ENCODE assay signal across 9 cellular contexts in the genomic region with DNA sequence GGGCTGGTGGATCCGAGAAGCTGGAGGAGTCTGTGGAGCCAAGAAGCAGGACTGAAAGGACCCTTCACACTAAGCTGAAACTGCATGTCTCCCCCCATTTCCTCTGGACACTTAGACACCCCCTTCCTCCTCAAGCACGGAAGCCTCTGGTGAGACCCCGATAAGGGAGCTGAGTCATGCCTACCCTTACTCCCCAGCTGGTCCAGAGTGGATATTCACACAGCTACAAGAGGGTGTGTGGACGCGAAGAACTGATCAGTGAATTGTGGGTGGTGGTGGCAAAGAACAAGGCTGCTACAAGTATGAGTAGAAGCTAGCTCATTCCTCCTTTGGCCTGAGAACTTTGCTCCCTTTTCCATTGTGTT. TPM values are rescaled to one million over a fixed set of nuclear protein-coding genes. Genes with fewer than 3 reads are reported as not detected.
DNase-seq lines count a peak whose midpoint lies in the region; ATAC-seq, FAIRE-seq and TF ChIP-seq lines count a peak whose summit lies in the region.
"Had no signal": no experiment of that assay in that cellular context is flagged by ENCODE, and none has a peak within 500 bp of the region (broad histone marks: within the 10 kb centered on the region; RNA-seq: fewer than 3 reads in every experiment).

No MANE protein-coding gene starts in this region.

- in situ Hi-C loops in astrocyte of the spinal cord (cut with HindIII; ENCODE audit: low sequenced_read_pairs), result no loop called here
- in situ Hi-C loops in HepG2 (cut with HindIII; ENCODE audit: extremely low pct_ligation_motif_present, low pct_unique_long_range_greater_than_20kb), result loop anchor here (5.0 kb wide), 1 partner anchor 60 kb away; the partner anchor contains the start of gene ARHGEF39

- FAIRE-seq in HepG2 (lab: Jason Lieb, UNC), result peak; percentile 93

- H3K27me3 Mint-ChIP-seq in activated T-helper 1 cell treated with anti-CD3 and anti-CD28 coated beads, Interleukin-12 subunit alpha, Interleukin-12 subunit beta, Interleukin-2, Interleukin-4 antibody, amounts not matched to agents 30 ng/mL and 10 ng/mL and 1 ng/mL, durations not matched to agents 14 hours and 24 hours and 36 hours (ENCODE audit: insufficient read depth), result no peaks in the 10 kb centered on the region
- H3K27me3 Mint-ChIP-seq: activated naive CD4-positive, alpha-beta T cell treated with anti-CD3 and anti-CD28 coated beads, Interleukin-2, amount 50 U/mL, for 24 hours had no signal

- no peak for DNase-seq in astrocyte of the spinal cord (ENCODE audit: low read depth, low spot score)
- DNase-seq in HepG2 (ENCODE audit: low spot score), result no peak
- DNase-seq in thyroid gland, result no peak
- no peak for DNase-seq in activated T-helper 1 cell treated with anti-CD3 and anti-CD28 coated beads, Interleukin-12 subunit alpha, Interleukin-12 subunit beta, Interleukin-2, Interleukin-4 antibody, amounts not matched to agents 30 ng/mL and 10 ng/mL and 1 ng/mL, durations not matched to agents 14 hours and 24 hours and 36 hours (ENCODE audit: low spot score)
- no peak for DNase-seq in NCI-H1105 treated with DMSO at 0.1 percent for 48 hours (lab: John Stamatoyannopoulos, UW)
- DNase-seq in dedifferentiated amniotic fluid mesenchymal stem cell (ENCODE audit: extremely low spot score), result no peak
- DNase-seq: NCI-H1694 treated with DMSO at 0.1 percent for 48 hours had no signal

- H3K4me1 Mint-ChIP-seq in activated T-helper 1 cell treated with anti-CD3 and anti-CD28 coated beads, Interleukin-12 subunit alpha, Interleukin-12 subunit beta, Interleukin-2, Interleukin-4 antibody, amounts not matched to agents 30 ng/mL and 10 ng/mL and 1 ng/mL, durations not matched to agents 14 hours and 24 hours and 36 hours (ENCODE audit: low read depth), result peaks cover under 1% of the 10 kb centered on the region

- peak overlapping the region; percentile 98 for H3K4me2 ChIP-seq in HepG2 (ENCODE audit: low read depth, low read length)

- H3K79me2 ChIP-seq in HepG2 (ENCODE audit: insufficient read depth, low read length), result peaks cover 53% of the 10 kb centered on the region

- H2AFZ ChIP-seq in HepG2 (ENCODE audit: low read length), result no peak overlapping the region

- CTCF ChIA-PET in HepG2 (lab: Yijun Ruan, JAX; ENCODE audit: low intra/inter-chr PET ratio, low total read pairs), result no interaction called here

- no TSS peak for BruUV-seq in HepG2 (replicated peaks; lab: Mats Ljungman, UMichigan)

- H3K9me3 ChIP-seq in HUES48 (ENCODE audit: control insufficient read depth, insufficient read depth, low read length) (no peaks in the 10 kb centered on the region), HepG2 (ENCODE audit: low read length) (no peaks in the 10 kb centered on the region), thyroid gland (no peaks in the 10 kb centered on the region)

- POLR2A ChIA-PET in HepG2 (lab: Yijun Ruan, JAX), result interaction anchor here (0.8 to 3.5 kb wide), 20 partner anchors 8 to 1083 kb away, joined by 3 to 44 read pairs (median 8); partner anchors contain the start of genes ARHGEF39, CCDC107, GBA2 and HINT2

- intact Hi-C loops in HepG2 (cut with micrococcal nuclease; ENCODE audit: unreplicated experiment), result no loop called here
- intact Hi-C loops in thyroid gland (cut with DNase I), result loop anchor here (5.0 kb wide), 1 partner anchor 75 kb away; the partner anchor contains the start of gene SIT1
- intact Hi-C loops in activated T-helper 1 cell treated with anti-CD3 and anti-CD28 coated beads, Interleukin-12 subunit alpha, Interleukin-12 subunit beta, Interleukin-2, Interleukin-4 antibody, amounts not matched to agents 30 ng/mL and 10 ng/mL and 1 ng/mL, durations not matched to agents 14 hours and 24 hours and 36 hours (cut with micrococcal nuclease), result loop anchor here (2.0 kb wide), 3 partner anchors 31 to 109 kb away; partner anchors contain the start of genes CD72 and TPM2

- H3K27ac ChIP-seq in HUES48 (ENCODE audit: low read depth, low read length) (peak overlapping the region; percentile 93), HepG2 (ENCODE audit: extremely low read length, insufficient read depth, low read length) (peak overlapping the region; percentile 77), thyroid gland (peak overlapping the region; percentile 34 to 59 (median 52))

- H3K4me1 ChIP-seq in HUES48 (ENCODE audit: control insufficient read depth, insufficient read depth, low read length) (peaks cover 48% of the 10 kb centered on the region), HepG2 (ENCODE audit: insufficient read depth, low read length) (peaks cover 52% of the 10 kb centered on the region), thyroid gland (peaks cover 36 to 44% of the 10 kb centered on the region in 2 donors)

- no peak for TF ChIP-seq RAD21 in HepG2 (CRISPR knock-in tag; IDR thresholded peaks at IDR 0.05)

- peaks cover 30% of the 10 kb centered on the region for H4K20me1 ChIP-seq in HepG2 (ENCODE audit: insufficient read depth, low read length)

- no peak overlapping the region for H3K4me3 Mint-ChIP-seq in activated T-helper 1 cell treated with anti-CD3 and anti-CD28 coated beads, Interleukin-12 subunit alpha, Interleukin-12 subunit beta, Interleukin-2, Interleukin-4 antibody, amounts not matched to agents 30 ng/mL and 10 ng/mL and 1 ng/mL, durations not matched to agents 14 hours and 24 hours and 36 hours

- ATAC-seq in HepG2, result no peak

- H3K4me3 ChIP-seq in HUES48 (ENCODE audit: low read depth, low read length), result peak overlapping the region; percentile 51
- peak overlapping the region; percentile 38 for H3K4me3 ChIP-seq in astrocyte of the spinal cord (ENCODE audit: low read depth, low read length)
- H3K4me3 ChIP-seq in HepG2 (replicated peaks in 1 of 3; ENCODE audit: insufficient read depth in 1 of 3, low read depth in 2 of 3, low read length in 3 of 3), result peak overlapping the region; percentile 38 to 98 (median 59); a peak in 3 of 6 replicates
- H3K4me3 ChIP-seq in thyroid gland (replicated peaks in 1 of 3), result no peak overlapping the region

- no peaks in the 10 kb centered on the region for H3K9me3 Mint-ChIP-seq in activated T-helper 1 cell treated with anti-CD3 and anti-CD28 coated beads, Interleukin-12 subunit alpha, Interleukin-12 subunit beta, Interleukin-2, Interleukin-4 antibody, amounts not matched to agents 30 ng/mL and 10 ng/mL and 1 ng/mL, durations not matched to agents 14 hours and 24 hours and 36 hours
- H3K9me3 Mint-ChIP-seq: activated naive CD4-positive, alpha-beta T cell treated with anti-CD3 and anti-CD28 coated beads, Interleukin-2, amount 50 U/mL, for 24 hours had no signal

- H3K27me3 ChIP-seq in HUES48 (ENCODE audit: control insufficient read depth, insufficient read depth, low read length) (no peaks in the 10 kb centered on the region), HepG2 (ENCODE audit: control insufficient read depth in 1 of 2, insufficient read depth in 2 of 2, low read length in 2 of 2) (no peaks in the 10 kb centered on the region; a peak in 1 of 5 replicates), thyroid gland (no peaks in the 10 kb centered on the region)

- 52% methylated on average over 3 of the region's 5 CpGs for WGBS in HepG2 (ENCODE audit: low lambda C conversion rate)
- 45 to 71% methylated on average over 5 of the region's 5 CpGs for WGBS in thyroid gland, 2 donors

- peaks cover 29% of the 10 kb centered on the region for H3K36me3 ChIP-seq in HUES48 (ENCODE audit: control insufficient read depth, insufficient read depth, low read length)
- H3K36me3 ChIP-seq in HepG2 (replicated peaks in 1 of 2; ENCODE audit: control insufficient read depth in 1 of 2, insufficient read depth in 2 of 2, low read length in 2 of 2), result peaks cover 12 to 35% of the 10 kb centered on the region in 2 experiments
- peaks cover 24 to 28% of the 10 kb centered on the region in 2 donors for H3K36me3 ChIP-seq in thyroid gland

- TF ChIP-seq CTCF in astrocyte of the spinal cord (IDR thresholded peaks at IDR 0.05; ENCODE audit: low read depth, low read length) (no peak), HepG2 (CRISPR knock-in tag; IDR thresholded peaks at IDR 0.05) (no peak), thyroid gland (IDR thresholded peaks at IDR 0.05) (no peak)

- no peak overlapping the region for H3K27ac Mint-ChIP-seq in activated T-helper 1 cell treated with anti-CD3 and anti-CD28 coated beads, Interleukin-12 subunit alpha, Interleukin-12 subunit beta, Interleukin-2, Interleukin-4 antibody, amounts not matched to agents 30 ng/mL and 10 ng/mL and 1 ng/mL, durations not matched to agents 14 hours and 24 hours and 36 hours

- peaks cover 32% of the 10 kb centered on the region for H3K36me3 Mint-ChIP-seq in activated T-helper 1 cell treated with anti-CD3 and anti-CD28 coated beads, Interleukin-12 subunit alpha, Interleukin-12 subunit beta, Interleukin-2, Interleukin-4 antibody, amounts not matched to agents 30 ng/mL and 10 ng/mL and 1 ng/mL, durations not matched to agents 14 hours and 24 hours and 36 hours (ENCODE audit: low read depth)

- H3K9ac ChIP-seq in HUES48 (ENCODE audit: low read depth, low read length) (peak overlapping the region; percentile 50), HepG2 (ENCODE audit: insufficient read depth, low read depth, low read length) (peak overlapping the region; percentile 58; the same call in 1 of the 2 replicates)

- TF ChIP-seq EP300 in HepG2 (IDR thresholded peaks at IDR 0.05; ENCODE audit: low read depth in 2 of 2, low read length in 2 of 2) (no peak), HepG2 (CRISPR knock-in tag; IDR thresholded peaks at IDR 0.05; ENCODE audit: borderline replicate concordance) (no peak)

- TF ChIP-seq POLR2A in HepG2 (IDR thresholded peaks at IDR 0.05; ENCODE audit: insufficient read depth in 1 of 2, low read depth in 2 of 2, low read length in 2 of 2) (peak in 1 of 2 experiments; percentile 43; a peak in 1 of 4 replicates), thyroid gland (IDR thresholded peaks at IDR 0.05) (no peak)

RNA-seq across cellular contexts. Expression of gene TLN1, which starts 4.3 kb away (rescaled TPM):
- total RNA-seq in HepG2 (2016; rRNA removed; fragmentation: Illumina TruSeq; extraction: Trizol) (51.8 and 53.7 TPM in 2 replicates), thyroid gland (100 to 1,000 TPM; 142 to 245 (median 184) TPM)
- 5.4 and 5.6 TPM in 2 replicates for total RNA-seq in HepG2 (2016; cell fraction: cytosol; rRNA removed; fragmentation: Illumina TruSeq; extraction: Trizol; ENCODE audit: low read depth)
- 48.7 and 53.6 TPM in 2 replicates for total RNA-seq in HepG2 (2016; cell fraction: insoluble cytoplasmic fraction; rRNA removed; fragmentation: Illumina TruSeq; extraction: Trizol)
- total RNA-seq in HepG2 (2016; cell fraction: membrane; rRNA removed; fragmentation: Illumina TruSeq; extraction: Trizol), result 16.4 and 17.1 TPM in 2 replicates
- 44.1 and 46.3 TPM in 2 replicates for total RNA-seq in HepG2 (2016; cell fraction: nucleus; rRNA removed; fragmentation: Illumina TruSeq; extraction: Trizol)
- polyA plus RNA-seq in HepG2 (2011; rRNA removed), result 35.2 and 52.6 TPM in 2 replicates
- 26.4 and 37.0 TPM in 2 replicates for polyA plus RNA-seq in HepG2 (2011; cell fraction: cytosol; rRNA removed)
- polyA plus RNA-seq in HepG2 (2011; cell fraction: nucleus; rRNA removed), result 60.2 and 61.4 TPM in 2 replicates
- 37.0 and 57.6 TPM in 2 replicates for polyA plus RNA-seq in HepG2 (2012)
- 3.2 and 3.6 TPM in 2 replicates for polyA plus RNA-seq in HepG2 (2016; cell fraction: cytosol; fragmentation: Illumina TruSeq; extraction: Trizol; ENCODE audit: low read depth)
- 38.8 and 63.9 TPM in 2 replicates for polyA plus RNA-seq in HepG2 (2016; cell fraction: insoluble cytoplasmic fraction; fragmentation: Illumina TruSeq; extraction: Trizol; ENCODE audit: low read depth)
- polyA plus RNA-seq in HepG2 (2016; cell fraction: membrane; fragmentation: Illumina TruSeq; extraction: Trizol; ENCODE audit: low read depth), result 5.7 and 8.6 TPM in 2 replicates
- 55.3 and 65.8 TPM in 2 replicates for polyA plus RNA-seq in HepG2 (2016; cell fraction: nucleus; fragmentation: Illumina TruSeq; extraction: Trizol; ENCODE audit: insufficient read depth, low read depth)
- polyA minus RNA-seq in HepG2 (2011; rRNA and poly(A)+ RNA removed; ENCODE audit: low replicate concordance), result 166 and 414 TPM in 2 replicates
- 120 and 167 TPM in 2 replicates for polyA minus RNA-seq in HepG2 (2011; cell fraction: cytosol; rRNA and poly(A)+ RNA removed)
- polyA minus RNA-seq in HepG2 (2011; cell fraction: nucleus; rRNA and poly(A)+ RNA removed), result 38.1 and 53.7 TPM in 2 replicates
- total RNA-seq in activated T-helper 1 cell treated with anti-CD3 and anti-CD28 coated beads, Interleukin-12 subunit alpha, Interleukin-12 subunit beta, Interleukin-2, Interleukin-4 antibody, amounts not matched to agents 30 ng/mL and 10 ng/mL and 1 ng/mL, durations not matched to agents 14 hours and 24 hours and 36 hours, result 229 and 230 TPM in 2 replicates

RNA-seq across cellular contexts. Expression of gene CREB3, which starts 4.8 kb away (rescaled TPM):
- 32.2 and 34.2 TPM in 2 replicates for total RNA-seq in HepG2 (2016; rRNA removed; fragmentation: Illumina TruSeq; extraction: Trizol)
- 16.4 and 24.8 TPM in 2 replicates for total RNA-seq in HepG2 (2016; cell fraction: cytosol; rRNA removed; fragmentation: Illumina TruSeq; extraction: Trizol; ENCODE audit: low read depth)
- 35.0 and 35.4 TPM in 2 replicates for total RNA-seq in HepG2 (2016; cell fraction: insoluble cytoplasmic fraction; rRNA removed; fragmentation: Illumina TruSeq; extraction: Trizol)
- total RNA-seq in HepG2 (2016; cell fraction: membrane; rRNA removed; fragmentation: Illumina TruSeq; extraction: Trizol), result 29.8 and 43.4 TPM in 2 replicates
- total RNA-seq in HepG2 (2016; cell fraction: nucleus; rRNA removed; fragmentation: Illumina TruSeq; extraction: Trizol), result 19.0 and 22.6 TPM in 2 replicates
- 11.1 and 13.5 TPM in 2 replicates for polyA plus RNA-seq in HepG2 (2011; rRNA removed)
- polyA plus RNA-seq in HepG2 (2011; cell fraction: cytosol; rRNA removed), result 12.6 and 15.2 TPM in 2 replicates
- 15.5 and 16.6 TPM in 2 replicates for polyA plus RNA-seq in HepG2 (2011; cell fraction: nucleus; rRNA removed)
- 12.3 and 13.3 TPM in 2 replicates for polyA plus RNA-seq in HepG2 (2012)
- polyA plus RNA-seq in HepG2 (2016; cell fraction: cytosol; fragmentation: Illumina TruSeq; extraction: Trizol; ENCODE audit: low read depth), result 16.3 and 25.4 TPM in 2 replicates
- polyA plus RNA-seq in HepG2 (2016; cell fraction: insoluble cytoplasmic fraction; fragmentation: Illumina TruSeq; extraction: Trizol; ENCODE audit: low read depth), result 29.0 and 30.9 TPM in 2 replicates
- polyA plus RNA-seq in HepG2 (2016; cell fraction: membrane; fragmentation: Illumina TruSeq; extraction: Trizol; ENCODE audit: low read depth), result 26.7 and 33.7 TPM in 2 replicates
- polyA plus RNA-seq in HepG2 (2016; cell fraction: nucleus; fragmentation: Illumina TruSeq; extraction: Trizol; ENCODE audit: insufficient read depth, low read depth), result 27.3 and 30.5 TPM in 2 replicates
- polyA minus RNA-seq in HepG2 (2011; rRNA and poly(A)+ RNA removed; ENCODE audit: low replicate concordance), result 14.5 and 21.8 TPM in 2 replicates
- 5.1 and 6.9 TPM in 2 replicates for polyA minus RNA-seq in HepG2 (2011; cell fraction: cytosol; rRNA and poly(A)+ RNA removed)
- polyA minus RNA-seq in HepG2 (2011; cell fraction: nucleus; rRNA and poly(A)+ RNA removed), result 9.9 and 11.1 TPM in 2 replicates
- 10 to 100 TPM; 44.9 to 73.0 (median 51.3) TPM for total RNA-seq in thyroid gland
- total RNA-seq in activated T-helper 1 cell treated with anti-CD3 and anti-CD28 coated beads, Interleukin-12 subunit alpha, Interleukin-12 subunit beta, Interleukin-2, Interleukin-4 antibody, amounts not matched to agents 30 ng/mL and 10 ng/mL and 1 ng/mL, durations not matched to agents 14 hours and 24 hours and 36 hours, result 32.1 and 32.6 TPM in 2 replicates

RNA-seq across cellular contexts. Expression of gene GBA2, which starts 21.4 kb away (rescaled TPM):
- 24.4 and 37.5 TPM in 2 replicates for total RNA-seq in HepG2 (2016; rRNA removed; fragmentation: Illumina TruSeq; extraction: Trizol)
- total RNA-seq in HepG2 (2016; cell fraction: cytosol; rRNA removed; fragmentation: Illumina TruSeq; extraction: Trizol; ENCODE audit: low read depth), result 11.1 and 11.7 TPM in 2 replicates
- total RNA-seq in HepG2 (2016; cell fraction: insoluble cytoplasmic fraction; rRNA removed; fragmentation: Illumina TruSeq; extraction: Trizol), result 21.2 and 40.4 TPM in 2 replicates
- total RNA-seq in HepG2 (2016; cell fraction: membrane; rRNA removed; fragmentation: Illumina TruSeq; extraction: Trizol), result 27.6 and 27.8 TPM in 2 replicates
- total RNA-seq in HepG2 (2016; cell fraction: nucleus; rRNA removed; fragmentation: Illumina TruSeq; extraction: Trizol), result 70.2 and 71.7 TPM in 2 replicates
- 86.1 and 96.9 TPM in 2 replicates for polyA plus RNA-seq in HepG2 (2011; rRNA removed)
- 54.1 and 58.1 TPM in 2 replicates for polyA plus RNA-seq in HepG2 (2011; cell fraction: cytosol; rRNA removed)
- polyA plus RNA-seq in HepG2 (2011; cell fraction: nucleus; rRNA removed), result 385 and 395 TPM in 2 replicates
- polyA plus RNA-seq in HepG2 (2012), result 50.0 and 65.4 TPM in 2 replicates
- polyA plus RNA-seq in HepG2 (2016; cell fraction: cytosol; fragmentation: Illumina TruSeq; extraction: Trizol; ENCODE audit: low read depth), result 10.5 and 11.2 TPM in 2 replicates
- polyA plus RNA-seq in HepG2 (2016; cell fraction: insoluble cytoplasmic fraction; fragmentation: Illumina TruSeq; extraction: Trizol; ENCODE audit: low read depth), result 21.6 and 24.7 TPM in 2 replicates
- 23.2 and 23.4 TPM in 2 replicates for polyA plus RNA-seq in HepG2 (2016; cell fraction: membrane; fragmentation: Illumina TruSeq; extraction: Trizol; ENCODE audit: low read depth)
- polyA plus RNA-seq in HepG2 (2016; cell fraction: nucleus; fragmentation: Illumina TruSeq; extraction: Trizol; ENCODE audit: insufficient read depth, low read depth), result 145 and 166 TPM in 2 replicates
- polyA minus RNA-seq in HepG2 (2011; rRNA and poly(A)+ RNA removed; ENCODE audit: low replicate concordance), result 62.6 and 136 TPM in 2 replicates
- polyA minus RNA-seq in HepG2 (2011; cell fraction: cytosol; rRNA and poly(A)+ RNA removed), result 24.7 and 24.9 TPM in 2 replicates
- polyA minus RNA-seq in HepG2 (2011; cell fraction: nucleus; rRNA and poly(A)+ RNA removed), result 155 and 168 TPM in 2 replicates
- 100 to 1,000 TPM in 2 of 4 donors, 10 to 100 TPM in 2; 71.4 to 111 (median 101) TPM for total RNA-seq in thyroid gland
- total RNA-seq in activated T-helper 1 cell treated with anti-CD3 and anti-CD28 coated beads, Interleukin-12 subunit alpha, Interleukin-12 subunit beta, Interleukin-2, Interleukin-4 antibody, amounts not matched to agents 30 ng/mL and 10 ng/mL and 1 ng/mL, durations not matched to agents 14 hours and 24 hours and 36 hours, result 54.7 and 58.4 TPM in 2 replicates

RNA-seq across cellular contexts. Expression of gene RGP1, which starts 21.4 kb away (rescaled TPM):
- total RNA-seq in HepG2 (2016; rRNA removed; fragmentation: Illumina TruSeq; extraction: Trizol) (12.6 and 12.7 TPM in 2 replicates), thyroid gland (10 to 100 TPM; 25.4 to 34.0 (median 30.2) TPM)
- 1.6 and 1.9 TPM in 2 replicates for total RNA-seq in HepG2 (2016; cell fraction: cytosol; rRNA removed; fragmentation: Illumina TruSeq; extraction: Trizol; ENCODE audit: low read depth)
- 10.9 and 13.5 TPM in 2 replicates for total RNA-seq in HepG2 (2016; cell fraction: insoluble cytoplasmic fraction; rRNA removed; fragmentation: Illumina TruSeq; extraction: Trizol)
- total RNA-seq in HepG2 (2016; cell fraction: membrane; rRNA removed; fragmentation: Illumina TruSeq; extraction: Trizol), result 7.5 and 7.7 TPM in 2 replicates
- total RNA-seq in HepG2 (2016; cell fraction: nucleus; rRNA removed; fragmentation: Illumina TruSeq; extraction: Trizol), result 9.8 and 10.7 TPM in 2 replicates
- 18.7 and 21.0 TPM in 2 replicates for polyA plus RNA-seq in HepG2 (2011; rRNA removed)
- polyA plus RNA-seq in HepG2 (2011; cell fraction: cytosol; rRNA removed), result 13.4 and 13.5 TPM in 2 replicates
- 31.7 and 33.0 TPM in 2 replicates for polyA plus RNA-seq in HepG2 (2011; cell fraction: nucleus; rRNA removed)
- polyA plus RNA-seq in HepG2 (2012), result 10.9 TPM in 2 replicates
- polyA plus RNA-seq in HepG2 (2016; cell fraction: cytosol; fragmentation: Illumina TruSeq; extraction: Trizol; ENCODE audit: low read depth), result 3.5 and 3.8 TPM in 2 replicates
- polyA plus RNA-seq in HepG2 (2016; cell fraction: insoluble cytoplasmic fraction; fragmentation: Illumina TruSeq; extraction: Trizol; ENCODE audit: low read depth), result 9.5 and 11.3 TPM in 2 replicates
- 5.6 TPM in 2 replicates for polyA plus RNA-seq in HepG2 (2016; cell fraction: membrane; fragmentation: Illumina TruSeq; extraction: Trizol; ENCODE audit: low read depth)
- polyA plus RNA-seq in HepG2 (2016; cell fraction: nucleus; fragmentation: Illumina TruSeq; extraction: Trizol; ENCODE audit: insufficient read depth, low read depth), result 14.0 and 14.1 TPM in 2 replicates
- polyA minus RNA-seq in HepG2 (2011; rRNA and poly(A)+ RNA removed; ENCODE audit: low replicate concordance), result 32.1 and 35.8 TPM in 2 replicates
- polyA minus RNA-seq in HepG2 (2011; cell fraction: cytosol; rRNA and poly(A)+ RNA removed), result 8.6 and 10.3 TPM in 2 replicates
- polyA minus RNA-seq in HepG2 (2011; cell fraction: nucleus; rRNA and poly(A)+ RNA removed), result 13.1 and 16.8 TPM in 2 replicates
- 18.4 and 18.9 TPM in 2 replicates for total RNA-seq in activated T-helper 1 cell treated with anti-CD3 and anti-CD28 coated beads, Interleukin-12 subunit alpha, Interleukin-12 subunit beta, Interleukin-2, Interleukin-4 antibody, amounts not matched to agents 30 ng/mL and 10 ng/mL and 1 ng/mL, durations not matched to agents 14 hours and 24 hours and 36 hours

RNA-seq across cellular contexts. Expression of gene MSMP, which starts 26.4 kb away (rescaled TPM):
- total RNA-seq in HepG2 (2016; rRNA removed; fragmentation: Illumina TruSeq; extraction: Trizol) (0.24 and 0.49 TPM in 2 replicates), thyroid gland (under 1 TPM in 1 of 4 donors, not detected in 3; 0.67 TPM)
- total RNA-seq in HepG2 (2016; cell fraction: cytosol; rRNA removed; fragmentation: Illumina TruSeq; extraction: Trizol; ENCODE audit: low read depth), result not detected in 2 replicates
- total RNA-seq in HepG2 (2016; cell fraction: insoluble cytoplasmic fraction; rRNA removed; fragmentation: Illumina TruSeq; extraction: Trizol), result not detected in 2 replicates
- total RNA-seq in HepG2 (2016; cell fraction: membrane; rRNA removed; fragmentation: Illumina TruSeq; extraction: Trizol), result 0.71 TPM in 1 of 2 replicates, not detected in the other
- total RNA-seq in HepG2 (2016; cell fraction: nucleus; rRNA removed; fragmentation: Illumina TruSeq; extraction: Trizol), result not detected in 2 replicates
- polyA plus RNA-seq in HepG2 (2011; rRNA removed), result 0.34 and 0.46 TPM in 2 replicates
- polyA plus RNA-seq in HepG2 (2011; cell fraction: cytosol; rRNA removed), result 0.32 and 0.45 TPM in 2 replicates
- polyA plus RNA-seq in HepG2 (2011; cell fraction: nucleus; rRNA removed), result 0.42 TPM in 1 of 2 replicates, not detected in the other
- polyA plus RNA-seq in HepG2 (2012), result 0.76 TPM in 1 of 2 replicates, not detected in the other
- 0.66 and 1.2 TPM in 2 replicates for polyA plus RNA-seq in HepG2 (2016; cell fraction: cytosol; fragmentation: Illumina TruSeq; extraction: Trizol; ENCODE audit: low read depth)
- polyA plus RNA-seq in HepG2 (2016; cell fraction: insoluble cytoplasmic fraction; fragmentation: Illumina TruSeq; extraction: Trizol; ENCODE audit: low read depth), result 0.62 TPM in 1 of 2 replicates, not detected in the other
- 0.55 and 2.2 TPM in 2 replicates for polyA plus RNA-seq in HepG2 (2016; cell fraction: membrane; fragmentation: Illumina TruSeq; extraction: Trizol; ENCODE audit: low read depth)
- polyA plus RNA-seq in HepG2 (2016; cell fraction: nucleus; fragmentation: Illumina TruSeq; extraction: Trizol; ENCODE audit: insufficient read depth, low read depth), result not detected in 2 replicates
- 0.62 TPM in 1 of 2 replicates, not detected in the other for polyA minus RNA-seq in HepG2 (2011; rRNA and poly(A)+ RNA removed; ENCODE audit: low replicate concordance)
- not detected in 2 replicates for polyA minus RNA-seq in HepG2 (2011; cell fraction: cytosol; rRNA and poly(A)+ RNA removed)
- not detected in 2 replicates for polyA minus RNA-seq in HepG2 (2011; cell fraction: nucleus; rRNA and poly(A)+ RNA removed)
- total RNA-seq in activated T-helper 1 cell treated with anti-CD3 and anti-CD28 coated beads, Interleukin-12 subunit alpha, Interleukin-12 subunit beta, Interleukin-2, Interleukin-4 antibody, amounts not matched to agents 30 ng/mL and 10 ng/mL and 1 ng/mL, durations not matched to agents 14 hours and 24 hours and 36 hours, result not detected in 2 replicates

Comparison
In these comparisons a context has a peak if more than half of its experiments do, and no peak if none do; other contexts are left out.
1. H3K4me3 ChIP-seq: peak in HUES48 (single experiment), astrocyte of the spinal cord (single experiment) and HepG2 (3 of 3); none in thyroid gland (0 of 3).
2. Peak in every context shown above with its lines, with median percentiles within 50 percentile points of each other: H3K27ac ChIP-seq.